Comparison of ENCODE assay signal across 1 cellular context in genomic region chr12:6743308-6743707, GRCh38.
TF ChIP-seq lines count a peak whose summit lies in the region.

No MANE protein-coding gene starts in this region.

TF ChIP-seq in HEK293, 187 proteins besides CTCF, POLR2A, EP300 and RAD21:
- TF ChIP-seq ZFHX2 (tag by site-specific recombination; conservative IDR thresholded peaks at IDR 0.05) (peak; percentile 38; the same call in 1 of the 2 replicates), EGR2 (tag by site-specific recombination; IDR thresholded peaks at IDR 0.05; ENCODE audit: low read depth) (0 out of 2 replicates have a peak, but pooled peaks have one; percentile 45)
